ENCODE assay signal across 19 cellular contexts in genomic region chr5:102625446-102625845, GRCh38.
DNase-seq lines count a peak whose midpoint lies in the region; ATAC-seq, FAIRE-seq and TF ChIP-seq lines count a peak whose summit lies in the region.
"Had no signal": no experiment of that assay in that cellular context is flagged by ENCODE, and none has a peak within 500 bp of the region (broad histone marks: within the 10 kb centered on the region; RNA-seq: fewer than 3 reads in every experiment).

No MANE protein-coding gene starts in this region.

- H3K9me3 ChIP-seq in heart right ventricle (no peaks in the 10 kb centered on the region), pancreas (no peaks in the 10 kb centered on the region), HepG2 (ENCODE audit: low read length) (no peaks in the 10 kb centered on the region)

- peak; percentile 13 for DNase-seq in cerebellar cortex (ENCODE audit: low spot score)
- DNase-seq in heart right ventricle: no peak
- no peak for DNase-seq in pancreas
- no peak for DNase-seq in HepG2 (ENCODE audit: low spot score)
- no peak for DNase-seq in T-helper 2 cell
- DNase-seq: CD4-positive, alpha-beta T cell; COR-L47; DND-41; GOT3; Karpas-422; NCI-H1694; NCI-H2081; NCI-H2171 treated with DMSO at 0.1 percent for 48 hours; NCI-H526 had no signal

- POLR2A ChIA-PET in HepG2 (lab: Yijun Ruan, JAX): no interaction called here

- no peaks in the 10 kb centered on the region for H3K79me2 ChIP-seq in HepG2 (ENCODE audit: insufficient read depth, low read length)

- no peaks in the 10 kb centered on the region for H3K36me3 ChIP-seq in heart right ventricle
- no peaks in the 10 kb centered on the region for H3K36me3 ChIP-seq in pancreas
- no peaks in the 10 kb centered on the region for H3K36me3 ChIP-seq in HepG2 (replicated peaks in 1 of 2; ENCODE audit: control insufficient read depth in 1 of 2, insufficient read depth in 2 of 2, low read length in 2 of 2)

- no peak overlapping the region for H3K9ac ChIP-seq in HepG2 (ENCODE audit: insufficient read depth, low read depth, low read length)

- no peak for TF ChIP-seq POLR2A in HepG2 (IDR thresholded peaks at IDR 0.05; ENCODE audit: insufficient read depth in 1 of 2, low read depth in 2 of 2, low read length in 2 of 2)

- H3K27ac ChIP-seq in heart right ventricle (peak overlapping the region in 9 of 10 donors; percentile 0 to 71 (median 33)), pancreas (no peak overlapping the region), HepG2 (ENCODE audit: extremely low read length, insufficient read depth, low read length) (no peak overlapping the region)

- TF ChIP-seq EP300 in HepG2 (IDR thresholded peaks at IDR 0.05; ENCODE audit: low read depth in 2 of 2, low read length in 2 of 2) (no peak), HepG2 (CRISPR knock-in tag; IDR thresholded peaks at IDR 0.05; ENCODE audit: borderline replicate concordance) (no peak)

- peak in 6 of 8 donors; percentile 55 to 83 (median 70) for ATAC-seq in heart right ventricle
- ATAC-seq in pancreas: no peak
- ATAC-seq in HepG2: no peak
- no peak for ATAC-seq in GM18909 (IDR thresholded peaks at IDR 0.05; ENCODE audit: poor library complexity, unreplicated experiment)
- no peak for ATAC-seq in HG03521 (IDR thresholded peaks at IDR 0.05; ENCODE audit: unreplicated experiment)
- ATAC-seq: HCT116 had no signal

- in situ Hi-C loops in HepG2 (cut with HindIII; ENCODE audit: extremely low pct_ligation_motif_present, low pct_unique_long_range_greater_than_20kb): no loop called here

- H3K4me1 ChIP-seq in heart right ventricle (peaks cover 0 to 24% (median 7%) of the 10 kb centered on the region in 9 donors), pancreas (no peaks in the 10 kb centered on the region), HepG2 (ENCODE audit: insufficient read depth, low read length) (no peaks in the 10 kb centered on the region)

- FAIRE-seq in pancreas (lab: Jason Lieb, UNC) (peak; percentile 75), HepG2 (lab: Jason Lieb, UNC) (no peak)
- FAIRE-seq: GM12891, RCC 7860 had no signal

- H3K27me3 ChIP-seq in heart right ventricle: no peaks in the 10 kb centered on the region
- no peaks in the 10 kb centered on the region for H3K27me3 ChIP-seq in pancreas
- no peaks in the 10 kb centered on the region; a peak in 1 of 5 replicates for H3K27me3 ChIP-seq in HepG2 (ENCODE audit: control insufficient read depth in 1 of 2, insufficient read depth in 2 of 2, low read length in 2 of 2)

- TF ChIP-seq RAD21 in HepG2 (CRISPR knock-in tag; IDR thresholded peaks at IDR 0.05): no peak

- H4K20me1 ChIP-seq in HepG2 (ENCODE audit: insufficient read depth, low read length): no peaks in the 10 kb centered on the region

- no peak overlapping the region for H2AFZ ChIP-seq in HepG2 (ENCODE audit: low read length)

- H3K4me3 ChIP-seq in heart right ventricle: no peak overlapping the region
- no peak overlapping the region for H3K4me3 ChIP-seq in pancreas
- H3K4me3 ChIP-seq in HepG2 (replicated peaks in 1 of 3; ENCODE audit: insufficient read depth in 1 of 3, low read depth in 2 of 3, low read length in 3 of 3): no peak overlapping the region

- CTCF ChIA-PET in HepG2 (lab: Yijun Ruan, JAX; ENCODE audit: low intra/inter-chr PET ratio, low total read pairs): no interaction called here

- intact Hi-C loops in heart right ventricle (cut with DNase I): no loop called here
- intact Hi-C loops in pancreas (cut with DNase I): no loop called here
- intact Hi-C loops in HepG2 (cut with micrococcal nuclease; ENCODE audit: unreplicated experiment): no loop called here

- no peak overlapping the region for H3K4me2 ChIP-seq in HepG2 (ENCODE audit: low read depth, low read length)

- TF ChIP-seq CTCF in heart right ventricle (IDR thresholded peaks at IDR 0.05) (no peak), pancreas (IDR thresholded peaks at IDR 0.05) (no peak), HepG2 (CRISPR knock-in tag; IDR thresholded peaks at IDR 0.05) (no peak)

- no TSS peak for BruUV-seq in HepG2 (replicated peaks; lab: Mats Ljungman, UMichigan)

TF ChIP-seq in HepG2, 621 proteins besides CTCF, POLR2A, EP300 and RAD21 (continues in another document):
- TF ChIP-seq PBX3 (CRISPR knock-in tag; IDR thresholded peaks at IDR 0.05; ENCODE audit: borderline replicate concordance) (no peak), NCOA2 (CRISPR knock-in tag; IDR thresholded peaks at IDR 0.05) (no peak), SIN3B (IDR thresholded peaks at IDR 0.05; ENCODE audit: low read length) (no peak), ZNF33B (CRISPR knock-in tag; IDR thresholded peaks at IDR 0.05) (no peak), CEBPZ (IDR thresholded peaks at IDR 0.05; ENCODE audit: low read length) (no peak), ETV6 (CRISPR knock-in tag; conservative IDR thresholded peaks at IDR 0.05) (no peak), ZNF652 (CRISPR knock-in tag; IDR thresholded peaks at IDR 0.05; ENCODE audit: borderline replicate concordance, low read depth) (no peak), SNRNP70 (IDR thresholded peaks at IDR 0.05; ENCODE audit: low read depth, low read length) (no peak), ZNF253 (CRISPR knock-in tag; IDR thresholded peaks at IDR 0.05; ENCODE audit: borderline replicate concordance) (no peak), CBFB (CRISPR knock-in tag; IDR thresholded peaks at IDR 0.05) (no peak), SCMH1 (CRISPR knock-in tag; IDR thresholded peaks at IDR 0.05; ENCODE audit: borderline replicate concordance) (no peak), ZNF562 (CRISPR knock-in tag; IDR thresholded peaks at IDR 0.05; ENCODE audit: borderline replicate concordance) (no peak), ZNF607 (CRISPR knock-in tag; IDR thresholded peaks at IDR 0.05; ENCODE audit: borderline replicate concordance) (no peak), ZNF121 (CRISPR knock-in tag; IDR thresholded peaks at IDR 0.05) (no peak)
- TF ChIP-seq, protein P1, sequence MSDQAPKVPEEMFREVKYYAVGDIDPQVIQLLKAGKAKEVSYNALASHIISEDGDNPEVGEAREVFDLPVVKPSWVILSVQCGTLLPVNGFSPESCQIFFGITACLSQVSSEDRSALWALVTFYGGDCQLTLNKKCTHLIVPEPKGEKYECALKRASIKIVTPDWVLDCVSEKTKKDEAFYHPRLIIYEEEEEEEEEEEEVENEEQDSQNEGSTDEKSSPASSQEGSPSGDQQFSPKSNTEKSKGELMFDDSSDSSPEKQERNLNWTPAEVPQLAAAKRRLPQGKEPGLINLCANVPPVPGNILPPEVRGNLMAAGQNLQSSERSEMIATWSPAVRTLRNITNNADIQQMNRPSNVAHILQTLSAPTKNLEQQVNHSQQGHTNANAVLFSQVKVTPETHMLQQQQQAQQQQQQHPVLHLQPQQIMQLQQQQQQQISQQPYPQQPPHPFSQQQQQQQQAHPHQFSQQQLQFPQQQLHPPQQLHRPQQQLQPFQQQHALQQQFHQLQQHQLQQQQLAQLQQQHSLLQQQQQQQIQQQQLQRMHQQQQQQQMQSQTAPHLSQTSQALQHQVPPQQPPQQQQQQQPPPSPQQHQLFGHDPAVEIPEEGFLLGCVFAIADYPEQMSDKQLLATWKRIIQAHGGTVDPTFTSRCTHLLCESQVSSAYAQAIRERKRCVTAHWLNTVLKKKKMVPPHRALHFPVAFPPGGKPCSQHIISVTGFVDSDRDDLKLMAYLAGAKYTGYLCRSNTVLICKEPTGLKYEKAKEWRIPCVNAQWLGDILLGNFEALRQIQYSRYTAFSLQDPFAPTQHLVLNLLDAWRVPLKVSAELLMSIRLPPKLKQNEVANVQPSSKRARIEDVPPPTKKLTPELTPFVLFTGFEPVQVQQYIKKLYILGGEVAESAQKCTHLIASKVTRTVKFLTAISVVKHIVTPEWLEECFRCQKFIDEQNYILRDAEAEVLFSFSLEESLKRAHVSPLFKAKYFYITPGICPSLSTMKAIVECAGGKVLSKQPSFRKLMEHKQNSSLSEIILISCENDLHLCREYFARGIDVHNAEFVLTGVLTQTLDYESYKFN (CRISPR knock-in tag; conservative IDR thresholded peaks at IDR 0.05): no peak

Comparison
In these comparisons a context has a peak if more than half of its experiments do, and no peak if none do; other contexts are left out.
1. ATAC-seq: peak in heart right ventricle (6 of 8); none in pancreas (0 of 4), HepG2 (single experiment), GM18909 (single experiment) and HG03521 (single experiment).
2. H3K27ac ChIP-seq: peak in heart right ventricle (9 of 10); none in pancreas (0 of 4) and HepG2 (single experiment).